ENCODE assay signal across 9 cellular contexts in the genomic region with DNA sequence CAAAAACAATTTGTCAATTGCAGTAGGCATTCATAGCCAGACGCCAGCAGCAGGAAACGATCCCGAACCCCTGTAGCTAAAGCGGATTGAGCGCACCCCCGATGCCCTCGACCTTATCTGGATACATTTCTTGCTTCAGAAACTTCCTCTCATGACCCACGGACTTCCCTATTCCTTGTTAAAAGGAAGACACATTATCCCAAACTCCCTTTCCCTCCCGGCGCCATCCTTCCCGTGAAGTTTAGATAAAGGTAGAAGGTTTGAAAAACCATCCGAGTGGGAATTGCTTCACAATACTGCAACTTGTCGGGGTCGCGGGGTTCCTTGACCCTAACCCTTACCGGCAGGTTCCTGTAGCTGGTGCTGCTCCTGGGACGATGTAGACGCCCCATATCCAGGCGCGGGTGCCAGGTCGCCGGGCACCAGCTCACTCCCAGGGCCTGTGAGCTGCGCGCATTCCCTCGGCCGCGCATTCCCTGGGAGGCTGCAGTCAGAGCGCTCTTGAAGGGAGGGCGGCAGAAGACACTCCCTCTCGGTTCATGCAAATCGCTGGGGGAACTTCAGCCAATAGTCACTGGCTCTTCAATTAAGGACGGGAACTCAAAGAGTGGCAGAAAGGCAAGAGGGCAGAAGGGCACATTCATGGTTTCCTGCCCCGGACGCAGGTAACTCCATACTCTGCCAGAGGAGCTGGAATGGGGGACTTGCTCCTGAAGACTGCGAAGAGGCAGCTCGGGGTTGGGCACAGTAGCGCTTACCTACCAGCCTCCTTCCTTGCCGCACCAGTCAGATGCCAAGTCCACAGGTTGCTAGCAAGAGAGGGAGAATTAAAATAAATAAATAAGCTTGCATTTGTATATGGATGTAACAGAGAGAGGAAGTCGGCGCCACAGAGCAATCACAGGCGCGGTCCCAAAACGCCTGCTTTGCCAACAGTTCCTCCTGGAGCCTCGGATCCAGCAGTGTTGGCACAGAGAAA. TPM values are rescaled to one million over a fixed set of nuclear protein-coding genes. Genes with fewer than 3 reads are reported as not detected.
A peak's percentile ranks its signal among the peaks of the same experiment; 100 is the strongest.
DNase-seq lines count a peak whose midpoint lies in the region; ATAC-seq and TF ChIP-seq lines count a peak whose summit lies in the region.
"Had no signal": no experiment of that assay in that cellular context is flagged by ENCODE, and none has a peak within 500 bp of the region (broad histone marks: within the 10 kb centered on the region; RNA-seq: fewer than 3 reads in every experiment).

No MANE protein-coding gene starts in this region.

- H3K9me3 ChIP-seq in liver (ENCODE audit: control insufficient read depth in 4 of 4, low read length in 3 of 4), result no peaks in the 10 kb centered on the region

- H3K4me3 Mint-ChIP-seq in type B pancreatic cell, result peak overlapping the region; percentile 91
- no peak overlapping the region for H3K4me3 Mint-ChIP-seq in stimulated activated naive B cell treated with anti-CD40 and anti-IgM and Interleukin-4, amounts not matched to agents 10 μg/mL and 1 μg/mL and 100 μg/mL, for 72 hours

- H3K27ac ChIP-seq in cingulate gyrus (ENCODE audit: low read depth, low read length), result peak overlapping the region; percentile 26
- no peak overlapping the region for H3K27ac ChIP-seq in liver (ENCODE audit: low read depth in 1 of 2, low read length in 2 of 2)

- TF ChIP-seq CTCF in liver (IDR thresholded peaks at IDR 0.05; ENCODE audit: low read depth, low read length, missing input control), result no peak
- TF ChIP-seq CTCF in type B pancreatic cell (conservative IDR thresholded peaks at IDR 0.05), result no peak
- no peak for TF ChIP-seq CTCF in GM20000 (IDR thresholded peaks at IDR 0.05; ENCODE audit: extremely low read depth, missing control alignments)

- under 1% methylated on average over 44 of the region's 44 CpGs for WGBS in liver

- peaks cover 4 to 22% (median 16%) of the 10 kb centered on the region in 4 donors for H3K4me1 ChIP-seq in liver (ENCODE audit: control insufficient read depth in 4 of 4, insufficient read depth in 4 of 4, low read length in 3 of 4)

- peak; percentile 13 for DNase-seq in COLO829 (ENCODE audit: low spot score)
- peak; percentile 67 for DNase-seq in NCI-H345 (lab: John Stamatoyannopoulos, UW)
- DNase-seq in type B pancreatic cell (ENCODE audit: extremely low spot score, unreplicated experiment), result peak; percentile 76
- no peak for DNase-seq in GM20000 (ENCODE audit: low spot score)
- DNase-seq in stimulated activated naive B cell treated with anti-CD40 and anti-IgM and Interleukin-4, amounts not matched to agents 10 μg/mL and 1 μg/mL and 100 μg/mL, for 72 hours, result no peak

- peaks cover 22% of the 10 kb centered on the region for H3K4me1 Mint-ChIP-seq in type B pancreatic cell (ENCODE audit: unreplicated experiment)
- peaks cover 2 to 6% of the 10 kb centered on the region in 2 donors for H3K4me1 Mint-ChIP-seq in stimulated activated naive B cell treated with anti-CD40 and anti-IgM and Interleukin-4, amounts not matched to agents 10 μg/mL and 1 μg/mL and 100 μg/mL, for 72 hours

- no peaks in the 10 kb centered on the region for H3K36me3 Mint-ChIP-seq in type B pancreatic cell
- H3K36me3 Mint-ChIP-seq in stimulated activated naive B cell treated with anti-CD40 and anti-IgM and Interleukin-4, amounts not matched to agents 10 μg/mL and 1 μg/mL and 100 μg/mL, for 72 hours, result no peaks in the 10 kb centered on the region

- no peak for ATAC-seq in HG02852 (IDR thresholded peaks at IDR 0.05; ENCODE audit: unreplicated experiment)
- no peak for ATAC-seq in stimulated activated naive B cell treated with anti-CD40 and anti-IgM and Interleukin-4, amounts not matched to agents 10 μg/mL and 1 μg/mL and 100 μg/mL, for 72 hours (replicated peaks)

- H3K27ac Mint-ChIP-seq in type B pancreatic cell, result no peak overlapping the region
- H3K27ac Mint-ChIP-seq in stimulated activated naive B cell treated with anti-CD40 and anti-IgM and Interleukin-4, amounts not matched to agents 10 μg/mL and 1 μg/mL and 100 μg/mL, for 72 hours, result no peak overlapping the region

- no peaks in the 10 kb centered on the region for H3K36me3 ChIP-seq in liver (ENCODE audit: control insufficient read depth in 4 of 4, insufficient read depth in 3 of 4, low read depth in 1 of 4, low read length in 3 of 4)

- peaks cover 64% of the 10 kb centered on the region for H3K27me3 Mint-ChIP-seq in type B pancreatic cell
- peaks cover 32 to 59% of the 10 kb centered on the region in 2 donors for H3K27me3 Mint-ChIP-seq in stimulated activated naive B cell treated with anti-CD40 and anti-IgM and Interleukin-4, amounts not matched to agents 10 μg/mL and 1 μg/mL and 100 μg/mL, for 72 hours

- H3K27me3 ChIP-seq in liver (ENCODE audit: control insufficient read depth in 4 of 4, insufficient read depth in 4 of 4, low read length in 3 of 4), result no peaks in the 10 kb centered on the region

- H3K9me3 Mint-ChIP-seq in type B pancreatic cell, result no peaks in the 10 kb centered on the region
- peaks cover 0 to 1% of the 10 kb centered on the region in 2 donors for H3K9me3 Mint-ChIP-seq in stimulated activated naive B cell treated with anti-CD40 and anti-IgM and Interleukin-4, amounts not matched to agents 10 μg/mL and 1 μg/mL and 100 μg/mL, for 72 hours

- no peak overlapping the region for H3K9ac ChIP-seq in liver (ENCODE audit: low read depth in 1 of 2, low read length in 2 of 2)

- H3K4me3 ChIP-seq in liver (ENCODE audit: low read depth in 1 of 3, low read length in 3 of 3), result peak overlapping the region; percentile 49 to 73 (median 56)

- peak; percentile 23 to 30 for TF ChIP-seq RAD21 in liver (IDR thresholded peaks at IDR 0.05)

TF ChIP-seq in liver, 16 proteins besides CTCF, POLR2A, EP300 and RAD21:
- peak in 1 of 2 donors; percentile 45 for TF ChIP-seq GABPA (IDR thresholded peaks at IDR 0.05 in 1 of 2, conservative IDR thresholded peaks at IDR 0.05 in 1 of 2)
- no peak for TF ChIP-seq EGR1 (IDR thresholded peaks at IDR 0.05; ENCODE audit: low read depth in 2 of 2)
- TF ChIP-seq RXRA (IDR thresholded peaks at IDR 0.05), result peak; percentile 54
- peak; percentile 90 for TF ChIP-seq TAF1 (conservative IDR thresholded peaks at IDR 0.05)
- TF ChIP-seq, protein P1, sequence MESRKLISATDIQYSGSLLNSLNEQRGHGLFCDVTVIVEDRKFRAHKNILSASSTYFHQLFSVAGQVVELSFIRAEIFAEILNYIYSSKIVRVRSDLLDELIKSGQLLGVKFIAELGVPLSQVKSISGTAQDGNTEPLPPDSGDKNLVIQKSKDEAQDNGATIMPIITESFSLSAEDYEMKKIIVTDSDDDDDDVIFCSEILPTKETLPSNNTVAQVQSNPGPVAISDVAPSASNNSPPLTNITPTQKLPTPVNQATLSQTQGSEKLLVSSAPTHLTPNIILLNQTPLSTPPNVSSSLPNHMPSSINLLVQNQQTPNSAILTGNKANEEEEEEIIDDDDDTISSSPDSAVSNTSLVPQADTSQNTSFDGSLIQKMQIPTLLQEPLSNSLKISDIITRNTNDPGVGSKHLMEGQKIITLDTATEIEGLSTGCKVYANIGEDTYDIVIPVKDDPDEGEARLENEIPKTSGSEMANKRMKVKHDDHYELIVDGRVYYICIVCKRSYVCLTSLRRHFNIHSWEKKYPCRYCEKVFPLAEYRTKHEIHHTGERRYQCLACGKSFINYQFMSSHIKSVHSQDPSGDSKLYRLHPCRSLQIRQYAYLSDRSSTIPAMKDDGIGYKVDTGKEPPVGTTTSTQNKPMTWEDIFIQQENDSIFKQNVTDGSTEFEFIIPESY (IDR thresholded peaks at IDR 0.05), result peak; percentile 17
- TF ChIP-seq, protein P2, sequence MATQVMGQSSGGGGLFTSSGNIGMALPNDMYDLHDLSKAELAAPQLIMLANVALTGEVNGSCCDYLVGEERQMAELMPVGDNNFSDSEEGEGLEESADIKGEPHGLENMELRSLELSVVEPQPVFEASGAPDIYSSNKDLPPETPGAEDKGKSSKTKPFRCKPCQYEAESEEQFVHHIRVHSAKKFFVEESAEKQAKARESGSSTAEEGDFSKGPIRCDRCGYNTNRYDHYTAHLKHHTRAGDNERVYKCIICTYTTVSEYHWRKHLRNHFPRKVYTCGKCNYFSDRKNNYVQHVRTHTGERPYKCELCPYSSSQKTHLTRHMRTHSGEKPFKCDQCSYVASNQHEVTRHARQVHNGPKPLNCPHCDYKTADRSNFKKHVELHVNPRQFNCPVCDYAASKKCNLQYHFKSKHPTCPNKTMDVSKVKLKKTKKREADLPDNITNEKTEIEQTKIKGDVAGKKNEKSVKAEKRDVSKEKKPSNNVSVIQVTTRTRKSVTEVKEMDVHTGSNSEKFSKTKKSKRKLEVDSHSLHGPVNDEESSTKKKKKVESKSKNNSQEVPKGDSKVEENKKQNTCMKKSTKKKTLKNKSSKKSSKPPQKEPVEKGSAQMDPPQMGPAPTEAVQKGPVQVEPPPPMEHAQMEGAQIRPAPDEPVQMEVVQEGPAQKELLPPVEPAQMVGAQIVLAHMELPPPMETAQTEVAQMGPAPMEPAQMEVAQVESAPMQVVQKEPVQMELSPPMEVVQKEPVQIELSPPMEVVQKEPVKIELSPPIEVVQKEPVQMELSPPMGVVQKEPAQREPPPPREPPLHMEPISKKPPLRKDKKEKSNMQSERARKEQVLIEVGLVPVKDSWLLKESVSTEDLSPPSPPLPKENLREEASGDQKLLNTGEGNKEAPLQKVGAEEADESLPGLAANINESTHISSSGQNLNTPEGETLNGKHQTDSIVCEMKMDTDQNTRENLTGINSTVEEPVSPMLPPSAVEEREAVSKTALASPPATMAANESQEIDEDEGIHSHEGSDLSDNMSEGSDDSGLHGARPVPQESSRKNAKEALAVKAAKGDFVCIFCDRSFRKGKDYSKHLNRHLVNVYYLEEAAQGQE (IDR thresholded peaks at IDR 0.05), result peak; percentile 73
- peak; percentile 80 for TF ChIP-seq SP1 (IDR thresholded peaks at IDR 0.05)
- peak; percentile 95 for TF ChIP-seq YY1 (IDR thresholded peaks at IDR 0.05)
- TF ChIP-seq HNF4A (conservative IDR thresholded peaks at IDR 0.05), result peak; percentile 79 to 84
- peak; percentile 21 to 45 for TF ChIP-seq JUND (IDR thresholded peaks at IDR 0.05)
- TF ChIP-seq, protein P3, sequence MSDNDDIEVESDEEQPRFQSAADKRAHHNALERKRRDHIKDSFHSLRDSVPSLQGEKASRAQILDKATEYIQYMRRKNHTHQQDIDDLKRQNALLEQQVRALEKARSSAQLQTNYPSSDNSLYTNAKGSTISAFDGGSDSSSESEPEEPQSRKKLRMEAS (IDR thresholded peaks at IDR 0.05), result peak; percentile 30
- TF ChIP-seq FOXA2 (IDR thresholded peaks at IDR 0.05), result no peak
- no peak for TF ChIP-seq NR2F2 (IDR thresholded peaks at IDR 0.05)
- peak; percentile 21 for TF ChIP-seq HNF4G (IDR thresholded peaks at IDR 0.05)
- TF ChIP-seq, protein P4, sequence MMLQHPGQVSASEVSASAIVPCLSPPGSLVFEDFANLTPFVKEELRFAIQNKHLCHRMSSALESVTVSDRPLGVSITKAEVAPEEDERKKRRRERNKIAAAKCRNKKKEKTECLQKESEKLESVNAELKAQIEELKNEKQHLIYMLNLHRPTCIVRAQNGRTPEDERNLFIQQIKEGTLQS (IDR thresholded peaks at IDR 0.05), result no peak
- TF ChIP-seq FOXA1 (IDR thresholded peaks at IDR 0.05), result peak; percentile 27

RNA-seq across cellular contexts. Expression of a gene that starts 0.7 kb away (rescaled TPM):
- total RNA-seq in liver (1 to 10 TPM in 1 of 2 donors, under 1 TPM in 1; 0.33 to 1.3 TPM), type B pancreatic cell (ENCODE audit: low replicate concordance) (7.2 and 13.4 TPM in 2 replicates)
- under 1 TPM; 0.68 to 0.84 TPM for polyA plus RNA-seq in liver
- total RNA-seq: T-helper 1 cell treated with Interleukin-12 subunit alpha and Interleukin-12 subunit beta and Interleukin-4 antibody, amounts not matched to agents 30 ng/mL and 1 ng/mL, for 36 hours had no signal

Comparison
In these comparisons a context has a peak if more than half of its experiments do, and no peak if none do; other contexts are left out.
1. DNase-seq: peak in COLO829 (single experiment), NCI-H345 (single experiment) and type B pancreatic cell (single experiment); none in GM20000 (single experiment) and stimulated activated naive B cell treated with anti-CD40 and anti-IgM and Interleukin-4, amounts not matched to agents 10 μg/mL and 1 μg/mL and 100 μg/mL, for 72 hours (single experiment).